Comparison of ENCODE assay signal across 10 cellular contexts in the genomic region with DNA sequence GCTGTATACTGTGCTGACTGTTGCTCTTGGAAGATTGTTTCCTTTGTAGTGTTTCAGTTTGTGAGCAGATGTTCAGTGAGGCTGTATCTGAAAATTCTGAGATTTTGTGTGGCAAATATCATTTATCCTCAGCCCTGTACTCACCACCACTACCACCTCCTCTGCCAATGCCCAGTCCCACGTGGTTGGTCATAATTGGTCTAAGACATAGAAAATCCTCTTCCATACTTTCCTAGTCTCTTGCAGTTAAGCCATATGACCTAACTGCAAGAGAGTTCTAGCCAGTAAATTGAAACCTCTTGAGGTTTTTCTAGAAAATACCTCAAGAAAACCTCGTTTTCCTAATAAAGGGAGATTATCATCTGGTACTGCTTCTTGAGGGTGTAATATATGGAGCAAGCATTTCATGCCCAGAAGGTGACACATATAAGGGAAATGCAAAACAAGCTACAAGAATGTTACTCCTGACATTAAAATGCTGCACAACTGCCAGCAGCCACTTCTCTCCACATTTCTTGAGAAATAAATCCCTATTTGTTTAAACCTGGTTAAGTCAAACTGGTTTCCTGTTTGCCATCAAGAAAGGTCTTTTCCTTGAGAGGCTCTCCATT. TPM values are rescaled to one million over a fixed set of nuclear protein-coding genes. Genes with fewer than 3 reads are reported as not detected.
DNase-seq lines count a peak whose midpoint lies in the region; ATAC-seq, FAIRE-seq and TF ChIP-seq lines count a peak whose summit lies in the region.
"Had no signal": no experiment of that assay in that cellular context is flagged by ENCODE, and none has a peak within 500 bp of the region (broad histone marks: within the 10 kb centered on the region; RNA-seq: fewer than 3 reads in every experiment).

No MANE protein-coding gene starts in this region.

- H3K79me2 ChIP-seq in PC-3 (ENCODE audit: low read length), result no peaks in the 10 kb centered on the region

- H3K27me3 ChIP-seq in PC-3 (ENCODE audit: low read length), result no peaks in the 10 kb centered on the region
- H3K27me3 ChIP-seq: SJSA1 had no signal

- no peak overlapping the region for H3K4me2 ChIP-seq in PC-3 (ENCODE audit: low read length)

- no peak overlapping the region for H3K27ac ChIP-seq in PC-3 (ENCODE audit: low read length)
- H3K27ac ChIP-seq: SJSA1 had no signal

- H3K4me1 ChIP-seq in PC-3 (ENCODE audit: insufficient read depth, low read length), result no peaks in the 10 kb centered on the region
- H3K4me1 ChIP-seq: SJSA1 had no signal

- no peak for TF ChIP-seq POLR2A in GM12891 (IDR thresholded peaks at IDR 0.05; ENCODE audit: low read depth, low read length)

- H3F3A ChIP-seq in PC-3 (ENCODE audit: low read length, unreplicated experiment), result peaks cover 5% of the 10 kb centered on the region

- FAIRE-seq in GM12891 (lab: Jason Lieb, UNC), result peak; percentile 63

- H3K9me2 ChIP-seq in PC-3 (replicated peaks; ENCODE audit: low read length), result no peaks in the 10 kb centered on the region

- H3K36me3 ChIP-seq in PC-3 (ENCODE audit: low read depth, low read length), result peaks cover 46% of the 10 kb centered on the region

- no peak for TF ChIP-seq CTCF in PC-3 (conservative IDR thresholded peaks at IDR 0.05; ENCODE audit: low read depth, low read length)

- CTCF ChIA-PET in PC-3 (lab: Charles Lee), result no interaction called here

- no peak overlapping the region for H2AFZ ChIP-seq in PC-3 (ENCODE audit: low read length)

- intact Hi-C loops in PC-3 (cut with micrococcal nuclease), result no loop called here

- ATAC-seq in PC-3 (peak; percentile 29), GM21825 (IDR thresholded peaks at IDR 0.05; ENCODE audit: unreplicated experiment) (no peak), HG03039 (IDR thresholded peaks at IDR 0.05; ENCODE audit: unreplicated experiment) (no peak)

- H3K4me3 ChIP-seq in PC-3 (ENCODE audit: low read length), result no peak overlapping the region
- H3K4me3 ChIP-seq: SJSA1 had no signal

- no peaks in the 10 kb centered on the region for H3K9me3 ChIP-seq in PC-3 (ENCODE audit: low read length)
- H3K9me3 ChIP-seq: SJSA1 had no signal

- POLR2A ChIA-PET in PC-3 (lab: Charles Lee; ENCODE audit: unreplicated experiment), result interaction anchor here (0.6 kb wide), 2 partner anchors 10 to 1833 kb away, joined by 3 to 8 read pairs; no protein-coding TSS in a partner anchor

- H3K9ac ChIP-seq in PC-3 (ENCODE audit: low read length), result no peak overlapping the region

- no TSS peak for BruUV-seq in PC-3 (replicated peaks; lab: Mats Ljungman, UMichigan)

- no peaks in the 10 kb centered on the region; the same call in 1 of the 2 replicates for H4K20me1 ChIP-seq in PC-3 (ENCODE audit: low read length)

- DNase-seq in GM12891 (ENCODE audit: insufficient read length, low spot score) (no peak), PC-3 (peak; percentile 23), dedifferentiated amniotic fluid mesenchymal stem cell (ENCODE audit: extremely low spot score) (peak; percentile 66), renal cortical epithelial cell (ENCODE audit: low read depth) (peak; percentile 66), superior temporal gyrus (ENCODE audit: extremely low spot score) (no peak), NCI-H2029 treated with DMSO at 0.1 percent for 48 hours (lab: John Stamatoyannopoulos, UW) (no peak)
- DNase-seq: cerebellar nuclear complex had no signal

TF ChIP-seq in GM12891, 5 proteins besides CTCF, POLR2A, EP300 and RAD21:
- TF ChIP-seq PAX5 (IDR thresholded peaks at IDR 0.05; ENCODE audit: insufficient read depth, low read length, severe bottlenecking) (no peak), TAF1 (IDR thresholded peaks at IDR 0.05; ENCODE audit: low read depth, low read length) (no peak), POU2F2 (IDR thresholded peaks at IDR 0.05; ENCODE audit: low read depth, low read length) (no peak), SPI1 (IDR thresholded peaks at IDR 0.05; ENCODE audit: low read depth, low read length) (no peak), POLR2AphosphoS5 (IDR thresholded peaks at IDR 0.05; ENCODE audit: low read depth, low read length) (no peak; the same call in 1 of the 2 replicates)

RNA-seq across cellular contexts. Expression of a gene that starts 32.8 kb away (rescaled TPM):
- 50.2 TPM for polyA plus RNA-seq in GM12891 (2012; ENCODE audit: low read depth, missing spikeins)
- 131 and 153 TPM in 2 replicates for total RNA-seq in PC-3 (2014; rRNA removed)
- 144 and 179 TPM in 2 replicates for total RNA-seq in renal cortical epithelial cell

RNA-seq across cellular contexts. Expression of a gene that starts 32.9 kb away (rescaled TPM):
- 21.1 TPM for polyA plus RNA-seq in GM12891 (2012; ENCODE audit: low read depth, missing spikeins)
- total RNA-seq in PC-3 (2014; rRNA removed), result 26.0 and 33.1 TPM in 2 replicates
- total RNA-seq in renal cortical epithelial cell, result 32.5 and 37.0 TPM in 2 replicates

RNA-seq across cellular contexts. Expression of a gene that starts 49.5 kb away (rescaled TPM):
- polyA plus RNA-seq in GM12891 (2012; ENCODE audit: low read depth, missing spikeins), result 6.3 TPM
- total RNA-seq in PC-3 (2014; rRNA removed) (13.6 and 20.6 TPM in 2 replicates), renal cortical epithelial cell (28.5 and 48.2 TPM in 2 replicates)

Comparison
In these comparisons a context has a peak if more than half of its experiments do, and no peak if none do; other contexts are left out.
1. DNase-seq: peak in PC-3 (single experiment), dedifferentiated amniotic fluid mesenchymal stem cell (single experiment) and renal cortical epithelial cell (single experiment); none in GM12891 (single experiment), superior temporal gyrus (single experiment) and NCI-H2029 treated with DMSO at 0.1 percent for 48 hours (single experiment).